Comparison of ENCODE assay signal across 8 cellular contexts in the genomic region with DNA sequence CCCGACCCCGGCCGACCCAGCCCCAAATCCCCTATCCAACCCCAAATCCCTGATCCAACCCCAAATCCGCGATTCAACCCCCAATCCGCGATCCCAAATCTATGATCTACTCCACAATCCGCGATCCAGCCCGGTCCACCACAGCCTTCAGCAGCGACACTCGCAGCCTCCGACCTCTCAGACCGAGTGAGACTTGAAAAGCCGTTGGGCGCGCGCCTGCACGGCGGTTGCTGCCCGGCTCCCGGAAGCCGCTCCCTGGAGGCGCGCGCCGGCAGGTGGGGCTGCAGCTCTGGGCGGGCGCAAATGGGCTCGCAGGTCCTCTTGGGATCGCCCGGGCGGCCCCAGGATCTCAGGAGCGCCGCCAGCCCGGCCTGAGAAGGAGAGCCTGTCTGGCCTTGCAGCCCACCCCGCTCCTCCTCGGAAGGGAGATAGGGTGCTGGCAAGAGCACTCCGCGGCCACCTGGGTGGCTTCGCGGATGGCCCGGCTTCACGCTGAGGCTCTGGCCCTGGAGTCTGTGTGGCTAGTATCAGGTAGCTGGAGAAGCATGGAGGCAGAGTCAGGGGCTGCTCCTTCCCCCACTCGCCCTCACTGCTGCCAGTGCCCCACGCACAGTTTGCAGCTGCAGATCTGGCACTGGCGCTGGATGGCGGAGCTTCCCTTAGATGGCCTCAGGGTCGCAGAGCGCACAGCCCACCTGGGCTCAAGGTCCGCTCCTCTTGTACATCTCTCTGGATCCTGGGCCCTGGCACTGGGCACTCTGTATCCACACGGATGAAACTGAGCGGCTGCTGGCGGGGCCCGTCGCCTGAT.
DNase-seq lines count a peak whose midpoint lies in the region; ATAC-seq and TF ChIP-seq lines count a peak whose summit lies in the region.
"Not testable (repeated sequence)": the region's sequence is repeated elsewhere in the genome, so short reads cannot be mapped to it uniquely, and the experiment has no call there.

No MANE protein-coding gene starts in this region.

- not testable (repeated sequence) for H3K9me3 ChIP-seq in Caco-2; iPS-15b (ENCODE audit: control insufficient read depth, insufficient read depth, low read length); mucosa of rectum (ENCODE audit: control insufficient read depth in 2 of 2, low read length in 2 of 2)

- not testable (repeated sequence) for H3K36me3 Mint-ChIP-seq in Caco-2 (ENCODE audit: insufficient read depth, unreplicated experiment); activated T-helper 1 cell treated with anti-CD3 and anti-CD28 coated beads, Interleukin-12 subunit alpha, Interleukin-12 subunit beta, Interleukin-2, Interleukin-4 antibody, amounts not matched to agents 30 ng/mL and 10 ng/mL and 1 ng/mL, durations not matched to agents 14 hours and 24 hours and 36 hours (ENCODE audit: low read depth); effector memory CD8-positive, alpha-beta T cell (ENCODE audit: insufficient read depth)

- intact Hi-C loops in Caco-2 (cut with micrococcal nuclease; ENCODE audit: unreplicated experiment); activated T-helper 1 cell treated with anti-CD3 and anti-CD28 coated beads, Interleukin-12 subunit alpha, Interleukin-12 subunit beta, Interleukin-2, Interleukin-4 antibody, amounts not matched to agents 30 ng/mL and 10 ng/mL and 1 ng/mL, durations not matched to agents 14 hours and 24 hours and 36 hours (cut with micrococcal nuclease): not testable (repeated sequence)

- peak overlapping the region; percentile 77 for H3K4me3 Mint-ChIP-seq in Caco-2 (ENCODE audit: unreplicated experiment)
- peak overlapping the region; percentile 84 for H3K4me3 Mint-ChIP-seq in activated T-helper 1 cell treated with anti-CD3 and anti-CD28 coated beads, Interleukin-12 subunit alpha, Interleukin-12 subunit beta, Interleukin-2, Interleukin-4 antibody, amounts not matched to agents 30 ng/mL and 10 ng/mL and 1 ng/mL, durations not matched to agents 14 hours and 24 hours and 36 hours
- peak overlapping the region; percentile 49 to 75 for H3K4me3 Mint-ChIP-seq in effector memory CD8-positive, alpha-beta T cell
- peak overlapping the region; percentile 76 to 83 for H3K4me3 Mint-ChIP-seq in stimulated activated naive CD8-positive, alpha-beta T cell treated with anti-CD3 and anti-CD28 coated beads, Interleukin-15, amount 100 ng/mL, for 72 hours

- not testable (repeated sequence) for H3K36me3 ChIP-seq in Caco-2 (ENCODE audit: control insufficient read depth, insufficient read depth, low read length); iPS-15b (ENCODE audit: control insufficient read depth, insufficient read depth, low read length); mucosa of rectum (ENCODE audit: control insufficient read depth in 2 of 2, insufficient read depth in 2 of 2, low read length in 2 of 2)

- H3K4me1 ChIP-seq in Caco-2; iPS-15b (ENCODE audit: control insufficient read depth, insufficient read depth, low read length); mucosa of rectum (ENCODE audit: control insufficient read depth in 2 of 2, insufficient read depth in 2 of 2, low read length in 2 of 2): not testable (repeated sequence)

- ATAC-seq in effector memory CD8-positive, alpha-beta T cell (replicated peaks); stimulated activated naive CD8-positive, alpha-beta T cell treated with anti-CD3 and anti-CD28 coated beads, Interleukin-15, amount 100 ng/mL, for 72 hours: not testable (repeated sequence)

- CTCF ChIA-PET in Caco-2 (lab: Charles Lee), result interaction anchor here (0.7 kb wide), 1 partner anchor 347 kb away, joined by 3 read pairs; no protein-coding TSS in a partner anchor

- H3K27ac Mint-ChIP-seq in Caco-2 (ENCODE audit: unreplicated experiment); effector memory CD8-positive, alpha-beta T cell: not testable (repeated sequence)
- H3K27ac Mint-ChIP-seq in activated T-helper 1 cell treated with anti-CD3 and anti-CD28 coated beads, Interleukin-12 subunit alpha, Interleukin-12 subunit beta, Interleukin-2, Interleukin-4 antibody, amounts not matched to agents 30 ng/mL and 10 ng/mL and 1 ng/mL, durations not matched to agents 14 hours and 24 hours and 36 hours, result peak overlapping the region; percentile 76
- H3K27ac Mint-ChIP-seq in stimulated activated naive CD8-positive, alpha-beta T cell treated with anti-CD3 and anti-CD28 coated beads, Interleukin-15, amount 100 ng/mL, for 72 hours, result peak overlapping the region in 1 of 2 donors; percentile 89

- not testable (repeated sequence) for BruUV-seq in Caco-2 (replicated peaks; lab: Mats Ljungman, UMichigan)

- not testable (repeated sequence) for H3K9me3 Mint-ChIP-seq in Caco-2 (ENCODE audit: unreplicated experiment); activated T-helper 1 cell treated with anti-CD3 and anti-CD28 coated beads, Interleukin-12 subunit alpha, Interleukin-12 subunit beta, Interleukin-2, Interleukin-4 antibody, amounts not matched to agents 30 ng/mL and 10 ng/mL and 1 ng/mL, durations not matched to agents 14 hours and 24 hours and 36 hours; effector memory CD8-positive, alpha-beta T cell; stimulated activated naive CD8-positive, alpha-beta T cell treated with anti-CD3 and anti-CD28 coated beads, Interleukin-15, amount 100 ng/mL, for 72 hours

- H3K27me3 ChIP-seq in Caco-2 (replicated peaks; ENCODE audit: control insufficient read depth, insufficient read depth, low read length); iPS-15b (ENCODE audit: control insufficient read depth, insufficient read depth, low read length); mucosa of rectum (ENCODE audit: control insufficient read depth in 2 of 2, insufficient read depth in 2 of 2, low read length in 2 of 2): not testable (repeated sequence)

- TF ChIP-seq CTCF in Caco-2 (IDR thresholded peaks at IDR 0.05; ENCODE audit: insufficient read depth in 1 of 2, low read depth in 1 of 2, low read length in 1 of 2, severe bottlenecking in 1 of 2, unreplicated experiment in 1 of 2), result not testable (repeated sequence)

- H3K4me3 ChIP-seq in Caco-2 (ENCODE audit: low read depth, low read length), result peak overlapping the region; percentile 21
- H3K4me3 ChIP-seq in iPS-15b (ENCODE audit: low read depth, low read length), result peak overlapping the region; percentile 8
- peak overlapping the region; percentile 43 to 44 for H3K4me3 ChIP-seq in mucosa of rectum (ENCODE audit: low read length in 2 of 2)

- H3K27ac ChIP-seq in mucosa of rectum (ENCODE audit: low read depth in 2 of 2, low read length in 2 of 2), result peak overlapping the region; percentile 23 to 58

- not testable (repeated sequence) for H3K27me3 Mint-ChIP-seq in Caco-2 (ENCODE audit: insufficient read depth, unreplicated experiment); activated T-helper 1 cell treated with anti-CD3 and anti-CD28 coated beads, Interleukin-12 subunit alpha, Interleukin-12 subunit beta, Interleukin-2, Interleukin-4 antibody, amounts not matched to agents 30 ng/mL and 10 ng/mL and 1 ng/mL, durations not matched to agents 14 hours and 24 hours and 36 hours (ENCODE audit: insufficient read depth); effector memory CD8-positive, alpha-beta T cell; stimulated activated naive CD8-positive, alpha-beta T cell treated with anti-CD3 and anti-CD28 coated beads, Interleukin-15, amount 100 ng/mL, for 72 hours

- H3K9ac ChIP-seq in iPS-15b (ENCODE audit: low read depth, low read length), result not testable (repeated sequence)
- peak overlapping the region; percentile 32 to 43 for H3K9ac ChIP-seq in mucosa of rectum (ENCODE audit: low read depth in 1 of 2, low read length in 2 of 2)

- not testable (repeated sequence) for H3K4me1 Mint-ChIP-seq in Caco-2 (ENCODE audit: low read depth, unreplicated experiment); activated T-helper 1 cell treated with anti-CD3 and anti-CD28 coated beads, Interleukin-12 subunit alpha, Interleukin-12 subunit beta, Interleukin-2, Interleukin-4 antibody, amounts not matched to agents 30 ng/mL and 10 ng/mL and 1 ng/mL, durations not matched to agents 14 hours and 24 hours and 36 hours (ENCODE audit: low read depth); effector memory CD8-positive, alpha-beta T cell (ENCODE audit: low read depth in 2 of 2); stimulated activated naive CD8-positive, alpha-beta T cell treated with anti-CD3 and anti-CD28 coated beads, Interleukin-15, amount 100 ng/mL, for 72 hours

- POLR2A ChIA-PET in Caco-2 (lab: Charles Lee), result not testable (repeated sequence)

- DNase-seq in Caco-2 (peak; percentile 61 to 62), NCI-H1930 (lab: John Stamatoyannopoulos, UW) (peak; percentile 72 to 76), SK-N-DZ (ENCODE audit: low spot score) (peak; percentile 57)
- DNase-seq in activated T-helper 1 cell treated with anti-CD3 and anti-CD28 coated beads, Interleukin-12 subunit alpha, Interleukin-12 subunit beta, Interleukin-2, Interleukin-4 antibody, amounts not matched to agents 30 ng/mL and 10 ng/mL and 1 ng/mL, durations not matched to agents 14 hours and 24 hours and 36 hours (ENCODE audit: low spot score), result peak; percentile 6
- peak in 1 of 3 experiments; percentile 1 for DNase-seq in effector memory CD8-positive, alpha-beta T cell
- peak in 1 of 2 donors; percentile 31 for DNase-seq in stimulated activated naive CD8-positive, alpha-beta T cell treated with anti-CD3 and anti-CD28 coated beads, Interleukin-15, amount 100 ng/mL, for 72 hours
